In genomic region chr11:45252134-45252856, GRCh38 we compare ENCODE assay signal across 10 cellular contexts. TPM values are rescaled to one million over a fixed set of nuclear protein-coding genes. Genes with fewer than 3 reads are reported as not detected.
DNase-seq lines count a peak whose midpoint lies in the region; ATAC-seq and TF ChIP-seq lines count a peak whose summit lies in the region.
"Had no signal": no experiment of that assay in that cellular context is flagged by ENCODE, and none has a peak within 500 bp of the region (broad histone marks: within the 10 kb centered on the region; RNA-seq: fewer than 3 reads in every experiment).

No MANE protein-coding gene starts in this region.

- H3K4me1 ChIP-seq in esophagus squamous epithelium (no peaks in the 10 kb centered on the region), trophoblast cell (ENCODE audit: control insufficient read depth in 1 of 2, insufficient read depth in 2 of 2, low read length in 2 of 2) (no peaks in the 10 kb centered on the region)

- H4K8ac ChIP-seq in trophoblast cell (ENCODE audit: low read depth, low read length): no peak overlapping the region

- H2BK5ac ChIP-seq in trophoblast cell (ENCODE audit: low read depth, low read length, poor library complexity): no peak overlapping the region

- no peak overlapping the region for H2BK12ac ChIP-seq in trophoblast cell (ENCODE audit: low read length)

- H3K9me3 ChIP-seq in esophagus squamous epithelium: no peaks in the 10 kb centered on the region
- no peaks in the 10 kb centered on the region for H3K9me3 ChIP-seq in trophoblast cell (ENCODE audit: insufficient read depth, low read depth, low read length)
- H3K9me3 ChIP-seq: neutrophil had no signal

- H4K12ac ChIP-seq in trophoblast cell (ENCODE audit: low read depth, low read length): no peak overlapping the region

- H3K4ac ChIP-seq in trophoblast cell (ENCODE audit: low read depth, low read length): no peak overlapping the region

- H3K27ac ChIP-seq in esophagus squamous epithelium (no peak overlapping the region), trophoblast cell (ENCODE audit: low read depth, low read length) (no peak overlapping the region)
- H3K27ac ChIP-seq: neutrophil had no signal

- no peak overlapping the region for H3K14ac ChIP-seq in trophoblast cell (ENCODE audit: low read length)

- POLR2A ChIA-PET in GM10248 (lab: Yijun Ruan, JAX): no interaction called here

- no peak overlapping the region for H4K91ac ChIP-seq in trophoblast cell (ENCODE audit: low read depth, low read length)

- CTCF ChIA-PET in GM10248 (lab: Yijun Ruan, JAX): interaction anchor here (0.9 to 2.5 kb wide), 17 partner anchors 8 to 141 kb away, joined by 3 to 19 read pairs (median 4); no protein-coding TSS in a partner anchor

- DNase-seq in GM10248 (ENCODE audit: extremely low spot score) (peak; percentile 57), SW480 (ENCODE audit: low spot score) (peak; percentile 36), esophagus squamous epithelium (lab: John Stamatoyannopoulos, UW) (no peak), trophoblast cell (peak; percentile 53 to 74), omental fat pad (ENCODE audit: low spot score) (no peak), SIG-M5 (lab: John Stamatoyannopoulos, UW) (no peak)

- no peak overlapping the region for H3K18ac ChIP-seq in trophoblast cell (ENCODE audit: low read length)

- peak; percentile 62 for ATAC-seq in HG03342 (IDR thresholded peaks at IDR 0.05; ENCODE audit: unreplicated experiment)
- no peak for ATAC-seq in omental fat pad (ENCODE audit: low FRiP score)
- no peak for ATAC-seq in HG03280 (IDR thresholded peaks at IDR 0.05; ENCODE audit: unreplicated experiment)

- intact Hi-C loops in esophagus squamous epithelium (cut with DNase I): no loop called here

- H3K79me2 ChIP-seq in trophoblast cell (ENCODE audit: control insufficient read depth, insufficient read depth, low read length, poor library complexity): no peaks in the 10 kb centered on the region

- H3K27me3 ChIP-seq in esophagus squamous epithelium: peaks cover 0 to 28% (median 0%) of the 10 kb centered on the region in 4 donors
- no peaks in the 10 kb centered on the region for H3K27me3 ChIP-seq in trophoblast cell (ENCODE audit: insufficient read depth, low read length)

- no peak for TF ChIP-seq POLR2A in esophagus squamous epithelium (IDR thresholded peaks at IDR 0.05)

- H3K9ac ChIP-seq in trophoblast cell (ENCODE audit: low read length): no peak overlapping the region

- H3K4me2 ChIP-seq in trophoblast cell (ENCODE audit: low read length): no peak overlapping the region

- no peak overlapping the region for H2AK5ac ChIP-seq in trophoblast cell (ENCODE audit: low read length)

- H3K36me3 ChIP-seq in esophagus squamous epithelium: no peaks in the 10 kb centered on the region
- no peaks in the 10 kb centered on the region for H3K36me3 ChIP-seq in trophoblast cell (ENCODE audit: control insufficient read depth in 1 of 2, insufficient read depth in 2 of 2, low read length in 2 of 2)
- H3K36me3 ChIP-seq: neutrophil had no signal

- H3K4me3 ChIP-seq in esophagus squamous epithelium (no peak overlapping the region), trophoblast cell (ENCODE audit: low read depth, low read length) (no peak overlapping the region)

- H3K79me1 ChIP-seq in trophoblast cell (ENCODE audit: low read length): no peaks in the 10 kb centered on the region

- H2AFZ ChIP-seq in trophoblast cell (ENCODE audit: insufficient read depth, low read length, poor library complexity): no peak overlapping the region

- WGBS in esophagus squamous epithelium, 2 donors: 50 to 74% methylated on average over 2 to 6 of the region's 22 CpGs
- WGBS in trophoblast cell (ENCODE audit: extremely low coverage, insufficient coverage, insufficient read length): no CpG with 5 or more reads among the region's 22 CpGs

- no peak overlapping the region for H3K23ac ChIP-seq in trophoblast cell (ENCODE audit: low read length)

- no peak overlapping the region for H2BK120ac ChIP-seq in trophoblast cell (ENCODE audit: insufficient read depth, low read length, poor library complexity)

- TF ChIP-seq CTCF in GM10248 (IDR thresholded peaks at IDR 0.05; ENCODE audit: control extremely low read depth, extremely low read depth, low read depth, missing control alignments): peak; percentile 57
- peak in 5 of 6 experiments; percentile 31 to 70 (median 53) for TF ChIP-seq CTCF in esophagus squamous epithelium (IDR thresholded peaks at IDR 0.05)
- no peak for TF ChIP-seq CTCF in omental fat pad (IDR thresholded peaks at IDR 0.05)

RNA-seq across cellular contexts. Expression of gene SYT13, which starts 33.8 kb away (rescaled TPM):
- total RNA-seq in esophagus squamous epithelium (under 1 TPM in 2 of 4 donors, not detected in 2; 0.04 to 0.15 TPM), omental fat pad (not detected)
- polyA plus RNA-seq in trophoblast cell (2013): 0.29 and 0.37 TPM in 2 replicates
- total RNA-seq: T-helper 2 cell treated with Interferon-gamma antibody and Interleukin-4, amounts not matched to agents 100 ng/mL and 5 ng/mL, for 36 hours had no signal

Comparison
In these comparisons a context has a peak if more than half of its experiments do, and no peak if none do; other contexts are left out.
1. DNase-seq: peak in GM10248 (single experiment), SW480 (single experiment) and trophoblast cell (2 of 2); none in esophagus squamous epithelium (single experiment), omental fat pad (single experiment) and SIG-M5 (single experiment).
2. CTCF ChIP-seq: peak in GM10248 (single experiment) and esophagus squamous epithelium (5 of 6); none in omental fat pad (0 of 3).